ENCODE assay signal across 2 cellular contexts in genomic region chr9:129568560-129569505, GRCh38.
TF ChIP-seq lines count a peak whose summit lies in the region.

No MANE protein-coding gene starts in this region.

TF ChIP-seq in HCT116, 20 proteins besides CTCF, POLR2A, EP300 and RAD21:
- TF ChIP-seq ZNF274 (IDR thresholded peaks at IDR 0.05; ENCODE audit: low read depth, low read length) (no peak), TCF7L2 (IDR thresholded peaks at IDR 0.05; ENCODE audit: borderline replicate concordance, extremely low read depth, insufficient read depth, insufficient read length) (peak; percentile 92), POLR2AphosphoS5 (IDR thresholded peaks at IDR 0.05; ENCODE audit: low read depth, low read length) (peak; percentile 54)

TF ChIP-seq in endothelial cell of umbilical vein, 7 proteins besides CTCF, POLR2A, EP300 and RAD21 (continued from another document):
- TF ChIP-seq, protein P1, sequence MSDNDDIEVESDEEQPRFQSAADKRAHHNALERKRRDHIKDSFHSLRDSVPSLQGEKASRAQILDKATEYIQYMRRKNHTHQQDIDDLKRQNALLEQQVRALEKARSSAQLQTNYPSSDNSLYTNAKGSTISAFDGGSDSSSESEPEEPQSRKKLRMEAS (IDR thresholded peaks at IDR 0.05; ENCODE audit: insufficient read depth, insufficient read length) = no peak
- TF ChIP-seq FOS (IDR thresholded peaks at IDR 0.05; ENCODE audit: borderline replicate concordance, insufficient read depth, low read length) (no peak), POLR2AphosphoS5 (IDR thresholded peaks at IDR 0.05; ENCODE audit: insufficient read depth, low read depth, low read length) (no peak), MYC (IDR thresholded peaks at IDR 0.05; ENCODE audit: low read depth, low read length) (no peak), EZH2 (IDR thresholded peaks at IDR 0.05; ENCODE audit: borderline replicate concordance, low read depth, low read length, severe bottlenecking) (no peak), JUN (IDR thresholded peaks at IDR 0.05; ENCODE audit: borderline replicate concordance, insufficient read depth, insufficient read length, low read depth) (no peak)
